22 cellular contexts compared by ENCODE assay signal in the genomic region with DNA sequence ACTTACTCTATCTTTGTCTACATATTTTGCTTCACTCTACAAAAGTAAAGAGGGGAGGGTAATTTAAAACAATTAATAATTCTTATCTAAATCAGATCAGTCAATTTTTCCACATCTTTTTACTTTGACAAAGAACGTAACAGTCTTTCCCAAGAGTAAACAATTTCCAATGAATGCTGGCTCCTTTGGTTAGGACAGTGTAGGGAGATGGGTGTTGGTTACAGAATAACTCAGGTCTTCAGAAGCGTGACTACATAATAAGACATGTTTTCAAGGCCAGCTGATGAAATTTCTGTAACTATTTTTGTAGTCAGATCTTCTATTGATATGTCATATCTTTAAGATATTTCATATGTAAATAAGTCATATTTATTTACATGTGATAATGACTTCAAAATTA.
"Had no signal": no experiment of that assay in that cellular context is flagged by ENCODE, and none has a peak within 500 bp of the region (broad histone marks: within the 10 kb centered on the region; RNA-seq: fewer than 3 reads in every experiment).

No MANE protein-coding gene starts in this region.

- H3K4me2 ChIP-seq: KMS-11 had no signal

- H3K9ac ChIP-seq: KMS-11 had no signal

- H3K27ac ChIP-seq: HL-60, KMS-11, RWPE1, SJSA1, SK-N-MC had no signal

- H3K9me3 ChIP-seq: SJSA1 had no signal

- H3K4me3 ChIP-seq: K562, SJSA1, SK-N-MC had no signal

- DNase-seq: Kasumi-1, MV-4-11, NCI-H1048, NCI-H1105, NCI-H1436 treated with DMSO at 0.1 percent for 48 hours, NCI-H187, NCI-H2029, NCI-H226, NCI-H446, NCI-H510A, NCI-H524 treated with DMSO at 0.1 percent for 48 hours, NCI-H774, SHP77, SW 1271, T-cell had no signal

- FAIRE-seq: HTR-8/SVneo, K562 had no signal

- H3K4me1 ChIP-seq: SJSA1 had no signal

- H3K36me3 ChIP-seq: SJSA1 had no signal
